Comparison of ENCODE assay signal across 1 cellular context in genomic region chr16:70684146-70685060, GRCh38.
TF ChIP-seq lines count a peak whose summit lies in the region.

No MANE protein-coding gene starts in this region.

TF ChIP-seq in HEK293, 187 proteins besides CTCF, POLR2A, EP300 and RAD21 (continued from another document):
- TF ChIP-seq REST (tag by site-specific recombination; IDR thresholded peaks at IDR 0.05): no peak
